In the genomic region with DNA sequence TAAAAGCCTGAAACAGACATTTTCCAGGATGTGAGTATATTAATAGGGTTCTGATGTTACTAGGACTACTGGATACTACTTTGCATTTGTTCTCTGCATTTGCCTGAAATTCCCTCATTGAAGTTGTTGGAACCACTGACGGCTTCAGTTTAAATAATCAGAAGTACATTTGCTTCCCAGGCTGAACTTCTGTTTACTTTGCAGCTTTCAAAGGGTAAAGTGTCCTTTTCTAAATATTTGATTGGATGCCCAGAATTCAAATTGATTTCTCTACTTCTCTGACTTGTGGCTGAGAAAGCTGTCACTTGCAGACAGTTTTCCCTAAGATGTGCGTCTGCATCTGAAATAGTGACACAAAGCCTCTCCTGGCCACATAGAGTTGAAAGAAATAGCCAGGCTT, we compare ENCODE assay signal across 28 cellular contexts.
DNase-seq lines count a peak whose midpoint lies in the region; ATAC-seq and TF ChIP-seq lines count a peak whose summit lies in the region.
"Had no signal": no experiment of that assay in that cellular context is flagged by ENCODE, and none has a peak within 500 bp of the region (broad histone marks: within the 10 kb centered on the region; RNA-seq: fewer than 3 reads in every experiment).

No MANE protein-coding gene starts in this region.

- 51 to 76% methylated on average over 2 of the region's 2 CpGs for WGBS in lung, 2 donors
- 13 to 18% methylated on average over 2 of the region's 2 CpGs for WGBS in aorta, 2 donors

- ATAC-seq in Right ventricle myocardium inferior, result peak; percentile 45
- no peak for ATAC-seq in lung (ENCODE audit: insufficient read depth, low FRiP score)
- no peak for ATAC-seq in aorta (ENCODE audit: low FRiP score)
- no peak for ATAC-seq in HG02973 (IDR thresholded peaks at IDR 0.05; ENCODE audit: unreplicated experiment)
- ATAC-seq in HG03520 (IDR thresholded peaks at IDR 0.05; ENCODE audit: unreplicated experiment), result no peak
- no peak for ATAC-seq in GM18867 (IDR thresholded peaks at IDR 0.05; ENCODE audit: unreplicated experiment)
- ATAC-seq: activated T-cell treated with anti-CD3 and anti-CD28 coated beads, Interleukin-2, amount 50 U/mL, for 72 hours; GM12878; mucosa of descending colon; natural killer cell treated with Interleukin-12 subunit alpha and Interleukin-12 subunit beta and Interleukin-15 and Interleukin-18, amount 100 ng/mL, for 72 hours had no signal

- no peaks in the 10 kb centered on the region for H3K9me3 ChIP-seq in right atrium auricular region
- no peaks in the 10 kb centered on the region for H3K9me3 ChIP-seq in lung (ENCODE audit: control insufficient read depth in 2 of 2, insufficient read depth in 1 of 2, low read length in 1 of 2)
- H3K9me3 ChIP-seq in aorta (ENCODE audit: control insufficient read depth, low read length), result no peaks in the 10 kb centered on the region
- H3K9me3 ChIP-seq: adrenal gland, colonic mucosa, mucosa of descending colon had no signal

- H3K27me3 ChIP-seq in right atrium auricular region (no peaks in the 10 kb centered on the region), lung (ENCODE audit: control insufficient read depth, insufficient read depth) (no peaks in the 10 kb centered on the region), aorta (ENCODE audit: control insufficient read depth in 1 of 2, insufficient read depth in 2 of 2, low read length in 1 of 2) (no peaks in the 10 kb centered on the region)
- H3K27me3 ChIP-seq: adrenal gland, colonic mucosa, hepatocyte had no signal

- H3K4me1 ChIP-seq in right atrium auricular region, result peaks cover 0 to 20% of the 10 kb centered on the region in 2 donors
- H3K4me1 ChIP-seq in lung (ENCODE audit: control insufficient read depth in 2 of 2, insufficient read depth in 2 of 2, low read length in 2 of 2), result peaks cover 4 to 5% of the 10 kb centered on the region in 2 donors
- peaks cover 0 to 8% of the 10 kb centered on the region in 2 donors for H3K4me1 ChIP-seq in aorta (ENCODE audit: control insufficient read depth in 1 of 2, insufficient read depth in 2 of 2, low read length in 2 of 2)
- H3K4me1 ChIP-seq: adrenal gland, spleen had no signal

- no peak for DNase-seq in Right ventricle myocardium inferior (ENCODE audit: missing footprints)
- DNase-seq in right atrium auricular region (ENCODE audit: low spot score), result no peak
- DNase-seq in fibroblast of peridontal ligament (ENCODE audit: extremely low read depth), result peak; percentile 33
- no peak for DNase-seq in lung (ENCODE audit: low spot score)
- no peak for DNase-seq in aorta
- DNase-seq: activated CD4-positive, alpha-beta T cell treated with anti-CD3 and anti-CD28 coated beads, Interleukin-2, amount 50 U/mL, for 4 hours; activated naive CD4-positive, alpha-beta T cell treated with anti-CD3 and anti-CD28 coated beads for 36 hours; activated T-cell treated with anti-CD3 and anti-CD28 coated beads, Interleukin-2, amount 50 U/mL, for 72 hours; adrenal gland; AML-193; CD4-positive, alpha-beta memory T cell; colonic mucosa; effector memory CD4-positive, alpha-beta T cell; erythroblast; foreskin fibroblast; mucosa of descending colon; NCI-H1105; NCI-H1930; NCI-H748 treated with DMSO at 0.1 percent for 48 hours; RPMI8226; spleen; T-helper 1 cell had no signal

- H3K27ac ChIP-seq in right atrium auricular region, result peak overlapping the region in 1 of 2 donors; percentile 80
- H3K27ac ChIP-seq in lung (ENCODE audit: low read depth in 1 of 2, low read length in 1 of 2), result peak overlapping the region; percentile 45 to 53
- peak overlapping the region; percentile 36 to 93 for H3K27ac ChIP-seq in aorta (ENCODE audit: low read depth in 1 of 2, low read length in 2 of 2)
- H3K27ac ChIP-seq: adrenal gland, colonic mucosa, hepatocyte, spleen had no signal

- intact Hi-C loops in Right ventricle myocardium inferior (cut with DNase I), result no loop called here
- intact Hi-C loops in aorta (cut with DNase I), result no loop called here

- TF ChIP-seq CTCF in right atrium auricular region (IDR thresholded peaks at IDR 0.05), result no peak
- no peak for TF ChIP-seq CTCF in lung (IDR thresholded peaks at IDR 0.05; ENCODE audit: control extremely low read depth, extremely low read depth)

- H3K4me3 ChIP-seq in right atrium auricular region, result no peak overlapping the region
- no peak overlapping the region for H3K4me3 ChIP-seq in lung
- no peak overlapping the region for H3K4me3 ChIP-seq in aorta (ENCODE audit: low read length in 2 of 2)
- H3K4me3 ChIP-seq: adrenal gland, colonic mucosa, GM12878, hepatocyte, mucosa of descending colon, spleen had no signal

- H3K36me3 ChIP-seq in right atrium auricular region (no peaks in the 10 kb centered on the region), lung (ENCODE audit: control insufficient read depth in 2 of 2, insufficient read depth in 2 of 2, low read length in 2 of 2) (no peaks in the 10 kb centered on the region), aorta (ENCODE audit: control insufficient read depth in 1 of 2, insufficient read depth in 2 of 2, low read length in 1 of 2) (no peaks in the 10 kb centered on the region)
- H3K36me3 ChIP-seq: adrenal gland, colonic mucosa, spleen had no signal
